Comparison of ENCODE assay signal across 18 cellular contexts in the genomic region with DNA sequence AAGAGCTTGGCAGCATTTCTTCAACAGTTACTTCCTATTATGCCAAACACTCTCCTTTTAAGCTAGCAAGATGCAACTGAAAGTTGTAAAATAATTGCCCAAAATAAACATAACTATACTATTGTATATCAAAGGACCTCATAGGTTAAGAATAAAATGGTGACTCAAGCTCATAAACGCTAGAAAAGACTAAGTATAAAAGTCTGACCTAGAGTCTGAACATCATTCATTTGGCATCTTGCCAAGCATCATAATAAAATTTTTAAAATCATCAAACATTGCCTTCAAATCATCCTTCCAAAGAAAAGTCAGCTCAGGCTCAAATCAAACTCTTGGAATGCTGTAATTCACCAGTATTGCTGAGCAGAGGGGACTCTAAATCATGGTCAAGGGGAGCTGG.
"Had no signal": no experiment of that assay in that cellular context is flagged by ENCODE, and none has a peak within 500 bp of the region (broad histone marks: within the 10 kb centered on the region; RNA-seq: fewer than 3 reads in every experiment).

No MANE protein-coding gene starts in this region.

- H3K4me3 ChIP-seq: gastroesophageal sphincter, ovary, right atrium auricular region, stomach, thoracic aorta, transverse colon had no signal

- FAIRE-seq: endometrium, keratinocyte, small intestine had no signal

- H3K9me3 ChIP-seq: ovary, right atrium auricular region, stomach, thoracic aorta, transverse colon had no signal

- H3K27me3 ChIP-seq: gastroesophageal sphincter, ovary, right atrium auricular region, stomach, transverse colon had no signal

- DNase-seq: effector memory CD4-positive, alpha-beta T cell; glutamatergic neuron; immature natural killer cell; mesendoderm; naive B cell; ovary; small intestine; stimulated activated CD4-positive, alpha-beta T cell treated with anti-CD3 and anti-CD28 coated beads, Interleukin-12 subunit alpha, Interleukin-12 subunit beta, amount 100 ng/mL, for 4 hours; stimulated activated naive CD4-positive, alpha-beta T cell; stomach; substantia nigra; transverse colon had no signal

- ATAC-seq: esophagus mucosa, gastroesophageal sphincter had no signal

- H3K27ac ChIP-seq: gastroesophageal sphincter, ovary, stomach, transverse colon had no signal

- H3K36me3 ChIP-seq: gastroesophageal sphincter, ovary, right atrium auricular region, stomach, thoracic aorta, transverse colon had no signal
